8 cellular contexts compared by ENCODE assay signal in genomic region chr7:44145419-44145968, GRCh38.
A peak's percentile ranks its signal among the peaks of the same experiment; 100 is the strongest.
DNase-seq lines count a peak whose midpoint lies in the region; ATAC-seq and TF ChIP-seq lines count a peak whose summit lies in the region.

No MANE protein-coding gene starts in this region.

- peak overlapping the region; percentile 52 for H3K4me3 ChIP-seq in adipocyte (ENCODE audit: low read length)
- H3K4me3 ChIP-seq in HAP-1, result no peak overlapping the region

- peaks cover 28% of the 10 kb centered on the region for H3K27me3 ChIP-seq in adipocyte (replicated peaks; ENCODE audit: control insufficient read depth, insufficient read depth, low read length)
- no peaks in the 10 kb centered on the region for H3K27me3 ChIP-seq in HAP-1 (ENCODE audit: low read depth)

- no peaks in the 10 kb centered on the region for H3K36me3 ChIP-seq in adipocyte (ENCODE audit: control insufficient read depth, insufficient read depth, low read length, severe bottlenecking)
- no peaks in the 10 kb centered on the region for H3K36me3 ChIP-seq in HAP-1 (replicated peaks)

- H3K9ac ChIP-seq in adipocyte (ENCODE audit: low read length), result no peak overlapping the region

- peaks cover 10% of the 10 kb centered on the region for H3K4me1 ChIP-seq in adipocyte (ENCODE audit: control insufficient read depth, insufficient read depth, low read length)
- no peaks in the 10 kb centered on the region for H3K4me1 ChIP-seq in HAP-1

- in situ Hi-C loops in HAP-1 (cut with MboI; ENCODE audit: low sequenced_read_pairs), result no loop called here

- ATAC-seq in SK-N-SH treated with all-trans-retinoic acid at 6 μM for 48 hours, result peak; percentile 4; the same call in 2 of the 3 replicates
- no peak for ATAC-seq in HG03520 (IDR thresholded peaks at IDR 0.05; ENCODE audit: unreplicated experiment)

- DNase-seq in adipocyte (ENCODE audit: low read depth) (no peak), iris pigment epithelial cell (ENCODE audit: low read depth) (peak; percentile 24), SW480 (ENCODE audit: low spot score) (no peak), NCI-H1417 (lab: John Stamatoyannopoulos, UW) (no peak), HAP-1 (ENCODE audit: low spot score in 2 of 2) (no peak)
- DNase-seq in stimulated activated CD4-positive, alpha-beta T cell treated with anti-CD3 and anti-CD28 coated beads, Interleukin-2, amount 100 ng/mL, for 48 hours, result peak; percentile 22 to 32

- H3K9me3 ChIP-seq in adipocyte (ENCODE audit: control insufficient read depth, low read length) (no peaks in the 10 kb centered on the region), HAP-1 (no peaks in the 10 kb centered on the region)

TF ChIP-seq in SK-N-SH treated with all-trans-retinoic acid at 6 μM for 48 hours, 23 proteins besides CTCF, POLR2A, EP300 and RAD21:
- TF ChIP-seq ARNTL (CRISPR knock-in tag; IDR thresholded peaks at IDR 0.05; ENCODE audit: borderline replicate concordance, low read depth) (no peak), PATZ1 (CRISPR knock-in tag; IDR thresholded peaks at IDR 0.05; ENCODE audit: borderline replicate concordance) (peak; percentile 32; the same call in 1 of the 2 replicates)
TF ChIP-seq in SK-N-SH treated with all-trans-retinoic acid at 6 μM for 48 hours: peak in this region for 1.

Comparison
In these comparisons a context has a peak if more than half of its experiments do, and no peak if none do; other contexts are left out.
1. DNase-seq: peak in iris pigment epithelial cell (single experiment) and stimulated activated CD4-positive, alpha-beta T cell treated with anti-CD3 and anti-CD28 coated beads, Interleukin-2, amount 100 ng/mL, for 48 hours (2 of 2); none in adipocyte (single experiment), SW480 (single experiment), NCI-H1417 (0 of 3) and HAP-1 (0 of 2).